ENCODE assay signal across 13 cellular contexts in genomic region chr11:76623884-76624419, GRCh38. TPM values are rescaled to one million over a fixed set of nuclear protein-coding genes. Genes with fewer than 3 reads are reported as not detected.
"Had no signal": no experiment of that assay in that cellular context is flagged by ENCODE, and none has a peak within 500 bp of the region (broad histone marks: within the 10 kb centered on the region; RNA-seq: fewer than 3 reads in every experiment).

No MANE protein-coding gene starts in this region.

- H3K36me3 ChIP-seq: esophagus squamous epithelium, SJCRH30 had no signal

- H3K36me3 Mint-ChIP-seq: type B pancreatic cell had no signal

- H3K27me3 Mint-ChIP-seq: activated CD4-positive, alpha-beta memory T cell treated with anti-CD3 and anti-CD28 coated beads for 36 hours; type B pancreatic cell had no signal

- H3K4me3 ChIP-seq: esophagus squamous epithelium, SJCRH30 had no signal

- H3K27ac Mint-ChIP-seq: activated CD4-positive, alpha-beta memory T cell treated with anti-CD3 and anti-CD28 coated beads for 36 hours; type B pancreatic cell had no signal

- H3K27ac ChIP-seq: esophagus squamous epithelium, foreskin keratinocyte, SJCRH30, VCaP had no signal

- H3K4me3 Mint-ChIP-seq: activated CD4-positive, alpha-beta memory T cell treated with anti-CD3 and anti-CD28 coated beads for 36 hours; stimulated activated memory B cell treated with anti-CD40 and anti-IgM and Interleukin-4, amounts not matched to agents 10 μg/mL and 1 μg/mL and 100 μg/mL, for 72 hours; type B pancreatic cell had no signal

- DNase-seq: activated CD4-positive, alpha-beta memory T cell treated with anti-CD3 and anti-CD28 coated beads for 36 hours; activated naive CD4-positive, alpha-beta T cell treated with Interleukin-2 at 50 U/mL for 16 hours; esophagus squamous epithelium; SJCRH30; stimulated activated CD4-positive, alpha-beta T cell treated with anti-CD3 and anti-CD28 coated beads, Interleukin-1b, Interleukin-23, amount 100 ng/mL, for 48 hours; SW 1271 had no signal

- H3K9me3 ChIP-seq: SJCRH30 had no signal

- H3K4me1 ChIP-seq: foreskin keratinocyte had no signal

- H3K27me3 ChIP-seq: esophagus squamous epithelium, foreskin keratinocyte, SJCRH30 had no signal

- ATAC-seq: left lobe of liver; right cardiac atrium; stimulated activated memory B cell treated with anti-CD40 and anti-IgM and Interleukin-4, amounts not matched to agents 10 μg/mL and 1 μg/mL and 100 μg/mL, for 72 hours had no signal

RNA-seq across cellular contexts. Expression of gene LRRC32, which starts 46.6 kb away (rescaled TPM):
- total RNA-seq: foreskin keratinocyte had no signal
- polyA plus RNA-seq: neural cell had no signal
